ENCODE assay signal across 33 cellular contexts in genomic region chr10:99312501-99312900, GRCh38. TPM values are rescaled to one million over a fixed set of nuclear protein-coding genes. Genes with fewer than 3 reads are reported as not detected.
"Had no signal": no experiment of that assay in that cellular context is flagged by ENCODE, and none has a peak within 500 bp of the region (broad histone marks: within the 10 kb centered on the region; RNA-seq: fewer than 3 reads in every experiment).

No MANE protein-coding gene starts in this region.

- H3K4me3 ChIP-seq: adrenal gland, ascending aorta, body of pancreas, breast epithelium, cardiac muscle cell had no signal

- DNase-seq: activated effector memory CD4-positive, alpha-beta T cell treated with anti-CD3 and anti-CD28 coated beads, Interleukin-2, amount 50 U/mL, for 16 hours; activated effector memory CD4-positive, alpha-beta T cell treated with Interleukin-2 at 50 U/mL for 16 hours; activated gamma-delta T cell; activated gamma-delta T cell treated with Interleukin-2 at 50 U/mL for 16 hours; activated naive CD4-positive, alpha-beta T cell; activated naive CD4-positive, alpha-beta T cell treated with anti-CD3 and anti-CD28 coated beads for 36 hours; activated naive CD4-positive, alpha-beta T cell treated with anti-CD3 and anti-CD28 coated beads, Interleukin-2, amount 10 ng/mL, durations not matched to agents 7 days and 5 days; activated naive CD4-positive, alpha-beta T cell treated with anti-CD3 and anti-CD28 coated beads, Interleukin-2, amount 50 U/mL, for 16 hours; activated naive CD4-positive, alpha-beta T cell treated with Interleukin-2 at 50 U/mL for 16 hours; activated naive CD8-positive, alpha-beta T cell treated with anti-CD3 and anti-CD28 coated beads for 36 hours; activated naive CD8-positive, alpha-beta T cell treated with anti-CD3 and anti-CD28 coated beads, Interleukin-2, amount 10 ng/mL, durations not matched to agents 7 days and 5 days; activated naive CD8-positive, alpha-beta T cell treated with anti-CD3 and anti-CD28 coated beads, Interleukin-2, amount 50 U/mL, for 24 hours; activated T-cell treated with anti-CD3 and anti-CD28 coated beads, Interleukin-2, amount 50 U/mL, for 1 hour; activated T-cell treated with anti-CD3 and anti-CD28 coated beads, Interleukin-2, amount 50 U/mL, for 24 hours; activated T-cell treated with anti-CD3 and anti-CD28 coated beads, Interleukin-2, amount 50 U/mL, for 4 hours; activated T-cell treated with anti-CD3 and anti-CD28 coated beads, Interleukin-2, amount 50 U/mL, for 48 hours; activated T-cell treated with anti-CD3 and anti-CD28 coated beads, Interleukin-2, amount 50 U/mL, for 72 hours; adrenal gland; amniotic stem cell; amygdala; anterior cingulate cortex; aorta; body of pancreas; brain microvascular endothelial cell; caudate nucleus; central memory CD4-positive, alpha-beta T cell; cerebellar nuclear complex had no signal

- H3K27ac ChIP-seq: adrenal gland, ascending aorta, body of pancreas, brain microvascular endothelial cell, breast epithelium, cardiac muscle cell had no signal

- ATAC-seq: activated naive CD4-positive, alpha-beta T cell treated with anti-CD3 and anti-CD28 coated beads, Interleukin-2, amount 50 U/mL, for 72 hours; activated naive CD8-positive, alpha-beta T cell treated with anti-CD3 and anti-CD28 coated beads, Interleukin-2, amount 50 U/mL, for 24 hours; activated T-cell treated with anti-CD3 and anti-CD28 coated beads, Interleukin-2, amount 50 U/mL, for 4 hours; activated T-cell treated with anti-CD3 and anti-CD28 coated beads, Interleukin-2, amount 50 U/mL, for 72 hours; activated T-helper 17 cell treated with anti-CD3 and anti-CD28 coated beads, Interleukin-2, amount 50 U/mL, for 72 hours; body of pancreas had no signal

- H3K36me3 ChIP-seq: adrenal gland, ascending aorta, brain microvascular endothelial cell, breast epithelium, cardiac muscle cell had no signal

- FAIRE-seq: astrocyte had no signal

- H3K4me1 ChIP-seq: adrenal gland, ascending aorta, body of pancreas, breast epithelium had no signal

- H3K27me3 ChIP-seq: adrenal gland, ascending aorta, body of pancreas, brain microvascular endothelial cell, breast epithelium, cardiac muscle cell had no signal

RNA-seq across cellular contexts. Expression of gene CNNM1, which starts 16.7 kb away (rescaled TPM):
- total RNA-seq: ascending aorta had no signal
